13 cellular contexts compared by ENCODE assay signal in genomic region chr4:40290611-40291186, GRCh38. TPM values are rescaled to one million over a fixed set of nuclear protein-coding genes. Genes with fewer than 3 reads are reported as not detected.
DNase-seq lines count a peak whose midpoint lies in the region; ATAC-seq, FAIRE-seq and TF ChIP-seq lines count a peak whose summit lies in the region.
"Not testable (repeated sequence)": the region's sequence is repeated elsewhere in the genome, so short reads cannot be mapped to it uniquely, and the experiment has no call there.
"Had no signal": no experiment of that assay in that cellular context is flagged by ENCODE, and none has a peak within 500 bp of the region (broad histone marks: within the 10 kb centered on the region; RNA-seq: fewer than 3 reads in every experiment).

No MANE protein-coding gene starts in this region.

- not testable (repeated sequence) for H3K27me3 Mint-ChIP-seq in CD4-positive, alpha-beta T cell; activated T-cell treated with anti-CD3 and anti-CD28 coated beads, Interleukin-2, amount 50 U/mL, for 24 hours

- peak overlapping the region; percentile 64 for H3K4me3 Mint-ChIP-seq in CD4-positive, alpha-beta T cell
- H3K4me3 Mint-ChIP-seq in activated T-cell treated with anti-CD3 and anti-CD28 coated beads, Interleukin-2, amount 50 U/mL, for 24 hours = not testable (repeated sequence)

- WGBS in K562 (ENCODE audit: insufficient coverage, low coverage, missing lambda C conversion rate) = 0% methylated on average over 2 of the region's 2 CpGs
- WGBS in spleen, 5 donors = 64 to 82% (median 75%) methylated on average over 2 of the region's 2 CpGs

- POLR2A ChIA-PET in CD4-positive, alpha-beta T cell (lab: Charles Lee) = interaction anchor here (0.5 to 3.1 kb wide), 11 partner anchors 11 to 160 kb away, joined by 3 to 30 read pairs (median 9); no protein-coding TSS in a partner anchor
- POLR2A ChIA-PET in K562 (lab: Yijun Ruan, JAX) = interaction anchor here (0.6 to 1.6 kb wide), 5 partner anchors 12 to 52 kb away, joined by 3 to 5 read pairs (median 3); no protein-coding TSS in a partner anchor

- peak; percentile 94 for TF ChIP-seq EP300 in K562 (IDR thresholded peaks at IDR 0.05; ENCODE audit: low read length)

- H3K9me3 Mint-ChIP-seq in CD4-positive, alpha-beta T cell; activated T-cell treated with anti-CD3 and anti-CD28 coated beads, Interleukin-2, amount 50 U/mL, for 24 hours: not testable (repeated sequence)

- H3K9me1 ChIP-seq in K562 (ENCODE audit: control insufficient read depth, insufficient read depth, low read length) = not testable (repeated sequence)

- in situ Hi-C loops in K562 (cut with MboI) = not testable (repeated sequence)

- not testable (repeated sequence) for H4K20me1 ChIP-seq in K562 (replicated peaks; ENCODE audit: control insufficient read depth, insufficient read depth, low read length)

- H3K27ac ChIP-seq in CD4-positive, alpha-beta T cell (ENCODE audit: low read depth, low read length) = peak overlapping the region; percentile 62
- peak overlapping the region; percentile 56; the same call in 2 of the 3 replicates for H3K27ac ChIP-seq in K562 (ENCODE audit: extremely low read depth, low read depth, low read length)
- peak overlapping the region in 5 of 8 donors; percentile 41 to 78 (median 60) for H3K27ac ChIP-seq in spleen

- peak; percentile 15 for ATAC-seq in CD4-positive, alpha-beta T cell (ENCODE audit: poor library complexity)
- peak; percentile 64 for ATAC-seq in K562

- H3K9me3 ChIP-seq in CD4-positive, alpha-beta T cell (ENCODE audit: control insufficient read depth, low read length); K562 (replicated peaks; ENCODE audit: control insufficient read depth, insufficient read depth, low read depth, low read length); spleen: not testable (repeated sequence)

- not testable (repeated sequence) for DNase-seq in CD4-positive, alpha-beta T cell; activated T-cell treated with anti-CD3 and anti-CD28 coated beads, Interleukin-2, amount 50 U/mL, for 24 hours; spleen
- DNase-seq in HUDEP-2 (lab: John Stamatoyannopoulos, UW; ENCODE audit: unreplicated experiment in 76 of 76) (peak in 59 of 76 experiments; percentile 3 to 82 (median 40)), OCI-M1 (lab: John Stamatoyannopoulos, UW) (peak; percentile 92), T1000 (lab: John Stamatoyannopoulos, UW) (peak; percentile 69), K562 (ENCODE audit: extremely low read depth in 1 of 4, low spot score in 3 of 4) (peak; percentile 38 to 89 (median 51)), iris pigment epithelial cell (ENCODE audit: low read depth) (peak; percentile 33)

- H3K4me3 ChIP-seq in K562, spleen: not testable (repeated sequence)

- H3K27ac Mint-ChIP-seq in CD4-positive, alpha-beta T cell = peak overlapping the region; percentile 85
- H3K27ac Mint-ChIP-seq in activated T-cell treated with anti-CD3 and anti-CD28 coated beads, Interleukin-2, amount 50 U/mL, for 24 hours = peak overlapping the region; percentile 93

- not testable (repeated sequence) for BruUV-seq in K562 (replicated peaks; lab: Mats Ljungman, UMichigan)

- H3K4me2 ChIP-seq in K562 (ENCODE audit: insufficient read depth, low read length) = peak overlapping the region; percentile 30; the same call in 1 of the 2 replicates

- H3K36me3 Mint-ChIP-seq in CD4-positive, alpha-beta T cell (ENCODE audit: low read depth); activated T-cell treated with anti-CD3 and anti-CD28 coated beads, Interleukin-2, amount 50 U/mL, for 24 hours (ENCODE audit: low read depth): not testable (repeated sequence)

- FAIRE-seq in K562 (lab: Jason Lieb, UNC) = peak; percentile 82

- intact Hi-C loops in CD4-positive, alpha-beta T cell (cut with DNase I, micrococcal nuclease); spleen (cut with DNase I; ENCODE audit: low total_unique reads): not testable (repeated sequence)
- intact Hi-C loops in K562 (cut with micrococcal nuclease) = loop anchor here (2.0 kb wide), 1 partner anchor 52 kb away; no protein-coding TSS in a partner anchor

- H3K79me2 ChIP-seq in K562 (ENCODE audit: control insufficient read depth, insufficient read depth, low read length) = not testable (repeated sequence)

- peaks cover 11 to 36% of the 10 kb centered on the region in 2 experiments for H3K4me1 ChIP-seq in K562 (replicated peaks in 1 of 2; ENCODE audit: control insufficient read depth in 2 of 2, insufficient read depth in 2 of 2, low read length in 2 of 2)
- H3K4me1 ChIP-seq in spleen = peaks cover 15 to 48% (median 24%) of the 10 kb centered on the region in 6 donors

- peak overlapping the region in 1 of 2 experiments; percentile 41; a peak in 2 of 4 replicates for H3K9ac ChIP-seq in K562 (ENCODE audit: insufficient read depth in 1 of 2, low read depth in 2 of 2, low read length in 2 of 2)

- TF ChIP-seq RAD21 in K562 (CRISPR knock-in tag; conservative IDR thresholded peaks at IDR 0.05 in 1 of 2, IDR thresholded peaks at IDR 0.05 in 1 of 2) = 0 out of 4 replicates have a peak, but pooled peaks of 1 of the 2 experiments have one; percentile 4

- H2AFZ ChIP-seq in K562 (ENCODE audit: low read depth, low read length) = peak overlapping the region; percentile 58

- TF ChIP-seq CTCF in CD4-positive, alpha-beta T cell (IDR thresholded peaks at IDR 0.05); K562 (IDR thresholded peaks at IDR 0.05 in 2 of 3, conservative IDR thresholded peaks at IDR 0.05 in 1 of 3; ENCODE audit: insufficient read depth in 2 of 3, low read depth in 1 of 3, low read length in 3 of 3); spleen (IDR thresholded peaks at IDR 0.05 in 8 of 11, conservative IDR thresholded peaks at IDR 0.05 in 3 of 11): not testable (repeated sequence)

- TF ChIP-seq POLR2A in K562 (conservative IDR thresholded peaks at IDR 0.05); spleen (IDR thresholded peaks at IDR 0.05): not testable (repeated sequence)

- CTCF ChIA-PET in CD4-positive, alpha-beta T cell (lab: Charles Lee) = interaction anchor here (0.6 to 2.5 kb wide), 5 partner anchors 10 to 89 kb away, joined by 3 to 10 read pairs (median 3); no protein-coding TSS in a partner anchor
- CTCF ChIA-PET in K562 (lab: Yijun Ruan, JAX; ENCODE audit: low intra/inter-chr PET ratio) = not testable (repeated sequence)

- H3K27me3 ChIP-seq in CD4-positive, alpha-beta T cell (ENCODE audit: control insufficient read depth, insufficient read depth, low read length); K562 (ENCODE audit: control insufficient read depth in 2 of 2, insufficient read depth in 2 of 2, low read length in 2 of 2); spleen (replicated peaks in 1 of 7): not testable (repeated sequence)

- H3K4me1 Mint-ChIP-seq in CD4-positive, alpha-beta T cell (ENCODE audit: low read depth) = peaks cover 67% of the 10 kb centered on the region
- peaks cover 60% of the 10 kb centered on the region for H3K4me1 Mint-ChIP-seq in activated T-cell treated with anti-CD3 and anti-CD28 coated beads, Interleukin-2, amount 50 U/mL, for 24 hours (ENCODE audit: low read depth)

- not testable (repeated sequence) for H3K36me3 ChIP-seq in K562 (ENCODE audit: control insufficient read depth, insufficient read depth, low read length); spleen

TF ChIP-seq in K562, 482 proteins besides CTCF, POLR2A, EP300 and RAD21 (continues in another document):
- peak in 1 of 3 experiments; percentile 47; a peak in 1 of 6 replicates for TF ChIP-seq ZBTB11 (CRISPR knock-in tag; IDR thresholded peaks at IDR 0.05)

RNA-seq across cellular contexts. Expression of gene CHRNA9, which starts 44.4 kb away (rescaled TPM):
- not detected for total RNA-seq in CD4-positive, alpha-beta T cell
- not detected in 2 replicates for total RNA-seq in K562 (2011; cell fraction: chromatin; rRNA removed; ENCODE audit: low replicate concordance)
- not detected in 2 replicates for total RNA-seq in K562 (2011; cell fraction: nucleolus; rRNA removed)
- total RNA-seq in K562 (2011; cell fraction: nucleoplasm; rRNA removed) = not detected in 2 replicates
- not detected in 2 replicates for total RNA-seq in K562 (2014; rRNA removed)
- not detected in 2 replicates for total RNA-seq in K562 (2014; rRNA removed; fragmentation: Illumina TruSeq; extraction: Trizol)
- total RNA-seq in K562 (2015; rRNA removed; fragmentation: Illumina TruSeq; extraction: Trizol) = not detected in 2 replicates
- total RNA-seq in K562 (2021) = not detected in 2 replicates
- not detected in 2 replicates for polyA plus RNA-seq in K562 (2011; rRNA removed)
- not detected in 2 replicates for polyA plus RNA-seq in K562 (2011; cell fraction: cytosol; rRNA removed)
- polyA plus RNA-seq in K562 (2011; cell fraction: nucleus; rRNA removed) = not detected in 2 replicates
- not detected in 2 replicates for polyA plus RNA-seq in K562 (2012)
- polyA plus RNA-seq in K562 (2014; fragmentation: Illumina TruSeq; extraction: Trizol) = not detected in 2 replicates
- not detected for polyA plus RNA-seq in K562 (2014; fragmentation: Nextera tagmentation; extraction: Ambion mirVana)
- polyA plus RNA-seq in K562 (2014; rRNA removed) = not detected in 2 replicates
- polyA minus RNA-seq in K562 (2011; rRNA and poly(A)+ RNA removed) = not detected in 2 replicates
- polyA minus RNA-seq in K562 (2011; cell fraction: cytosol; rRNA and poly(A)+ RNA removed) = 0.55 and 0.76 TPM in 2 replicates
- polyA minus RNA-seq in K562 (2011; cell fraction: nucleus; rRNA and poly(A)+ RNA removed) = not detected in 2 replicates
- total RNA-seq in spleen = not detected
- under 1 TPM in 2 of 3 donors, not detected in 1; 0.03 to 0.11 TPM for polyA plus RNA-seq in spleen
- total RNA-seq: epithelial cell of proximal tubule; gastroesophageal sphincter; right atrium auricular region; T-helper 1 cell treated with Interleukin-12 subunit alpha and Interleukin-12 subunit beta and Interleukin-4 antibody, amounts not matched to agents 30 ng/mL and 1 ng/mL, for 36 hours had no signal
- polyA plus RNA-seq: ovary had no signal
